23 cellular contexts compared by ENCODE assay signal in the genomic region with DNA sequence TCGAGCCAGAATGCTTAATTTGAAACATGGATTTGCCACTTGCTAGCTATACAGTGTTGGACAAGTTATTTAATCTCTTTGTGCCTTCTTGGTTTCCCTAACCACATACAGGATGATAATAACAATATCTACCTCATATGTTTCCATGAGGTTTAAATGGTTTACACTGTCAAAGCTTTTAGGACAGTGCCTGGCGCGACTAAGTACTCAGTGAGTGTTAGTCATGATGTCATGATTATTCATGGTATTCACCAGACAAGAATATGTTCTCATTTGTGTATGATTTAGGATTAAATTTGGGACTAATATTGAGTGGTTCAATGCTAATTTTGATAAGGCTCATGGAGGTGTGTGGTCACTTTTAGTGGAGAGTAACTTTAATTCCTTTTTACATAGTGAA.
DNase-seq lines count a peak whose midpoint lies in the region; ATAC-seq, FAIRE-seq and TF ChIP-seq lines count a peak whose summit lies in the region.
"Had no signal": no experiment of that assay in that cellular context is flagged by ENCODE, and none has a peak within 500 bp of the region (broad histone marks: within the 10 kb centered on the region; RNA-seq: fewer than 3 reads in every experiment).

No MANE protein-coding gene starts in this region.

- H3F3A ChIP-seq in MM.1S (ENCODE audit: insufficient read depth, low read length): no peaks in the 10 kb centered on the region

- H3K27me3 Mint-ChIP-seq in astrocyte (ENCODE audit: low read depth, unreplicated experiment) (no peaks in the 10 kb centered on the region), mesothelial cell of epicardium (ENCODE audit: low read depth) (no peaks in the 10 kb centered on the region), WTC11 (ENCODE audit: low read depth) (no peaks in the 10 kb centered on the region; the same call in 1 of the 2 replicates)

- ATAC-seq in WTC11: no peak
- ATAC-seq: GM23338, SK-N-SH treated with all-trans-retinoic acid at 6 μM for 48 hours had no signal

- H3K27ac Mint-ChIP-seq in astrocyte (ENCODE audit: unreplicated experiment) (no peak overlapping the region), mesothelial cell of epicardium (peak overlapping the region; percentile 92), WTC11 (no peak overlapping the region)
- H3K27ac Mint-ChIP-seq: GM23338; T-helper 1 cell treated with Interleukin-12 subunit alpha and Interleukin-12 subunit beta and Interleukin-4 antibody, amounts not matched to agents 30 μg/mL and 1 μg/mL, for 36 hours had no signal

- H3K36me3 Mint-ChIP-seq in astrocyte (ENCODE audit: low read depth, unreplicated experiment) (no peaks in the 10 kb centered on the region), mesothelial cell of epicardium (peaks cover 3% of the 10 kb centered on the region), WTC11 (no peaks in the 10 kb centered on the region)

- H3K79me2 ChIP-seq in astrocyte (ENCODE audit: insufficient read depth, low read length): no peaks in the 10 kb centered on the region
- H3K79me2 ChIP-seq in MM.1S (ENCODE audit: low read length): no peaks in the 10 kb centered on the region

- H3K4me3 ChIP-seq in MG63 (no peak overlapping the region), astrocyte (ENCODE audit: insufficient read depth, low read depth, low read length) (no peak overlapping the region), MM.1S (ENCODE audit: low read length) (no peak overlapping the region)
- H3K4me3 ChIP-seq: GM23338 had no signal

- H3K4me1 Mint-ChIP-seq in astrocyte (ENCODE audit: low read depth, unreplicated experiment): peaks cover 3% of the 10 kb centered on the region
- peaks cover 52% of the 10 kb centered on the region for H3K4me1 Mint-ChIP-seq in mesothelial cell of epicardium
- peaks cover 15% of the 10 kb centered on the region for H3K4me1 Mint-ChIP-seq in WTC11

- H3K9me3 ChIP-seq in MG63 (no peaks in the 10 kb centered on the region), astrocyte (ENCODE audit: insufficient read depth, low read depth, low read length) (no peaks in the 10 kb centered on the region), MM.1S (replicated peaks; ENCODE audit: insufficient read depth, low read length) (no peaks in the 10 kb centered on the region)

- H3K4me2 ChIP-seq in astrocyte (ENCODE audit: low read length) (no peak overlapping the region), MM.1S (ENCODE audit: low read depth, low read length) (no peak overlapping the region)
- H3K4me2 ChIP-seq: GM23338, KMS-11 had no signal

- TF ChIP-seq CTCF in astrocyte (IDR thresholded peaks at IDR 0.05; ENCODE audit: insufficient read depth, low read depth, low read length) (no peak), mesothelial cell of epicardium (IDR thresholded peaks at IDR 0.05; ENCODE audit: unreplicated experiment) (no peak), WTC11 (IDR thresholded peaks at IDR 0.05) (no peak), MM.1S (IDR thresholded peaks at IDR 0.05; ENCODE audit: low read length) (no peak)

- H3K9me3 Mint-ChIP-seq in astrocyte (ENCODE audit: unreplicated experiment): no peaks in the 10 kb centered on the region
- no peaks in the 10 kb centered on the region for H3K9me3 Mint-ChIP-seq in mesothelial cell of epicardium
- H3K9me3 Mint-ChIP-seq in WTC11: no peaks in the 10 kb centered on the region
- H3K9me3 Mint-ChIP-seq: GM23338; T-helper 1 cell treated with Interleukin-12 subunit alpha and Interleukin-12 subunit beta and Interleukin-4 antibody, amounts not matched to agents 30 μg/mL and 1 μg/mL, for 36 hours had no signal

- no peak overlapping the region for H3K4me3 Mint-ChIP-seq in astrocyte (ENCODE audit: unreplicated experiment)
- H3K4me3 Mint-ChIP-seq in mesothelial cell of epicardium: no peak overlapping the region
- no peak overlapping the region for H3K4me3 Mint-ChIP-seq in WTC11
- H3K4me3 Mint-ChIP-seq: GM23338; T-helper 1 cell treated with Interleukin-12 subunit alpha and Interleukin-12 subunit beta and Interleukin-4 antibody, amounts not matched to agents 30 μg/mL and 1 μg/mL, for 36 hours had no signal

- CTCF ChIA-PET in WTC11 (lab: Charles Lee): no interaction called here

- H2AFZ ChIP-seq in astrocyte (ENCODE audit: low read depth, low read length): no peak overlapping the region
- H2AFZ ChIP-seq in MM.1S (ENCODE audit: low read length): no peak overlapping the region
- H2AFZ ChIP-seq: GM23338 had no signal

- H3K36me3 ChIP-seq in MG63: no peaks in the 10 kb centered on the region
- H3K36me3 ChIP-seq in astrocyte (ENCODE audit: insufficient read depth, low read length): no peaks in the 10 kb centered on the region
- no peaks in the 10 kb centered on the region for H3K36me3 ChIP-seq in MM.1S (replicated peaks; ENCODE audit: insufficient read depth, low read length)

- H3K27ac ChIP-seq in astrocyte (ENCODE audit: low read depth, low read length): no peak overlapping the region
- no peak overlapping the region for H3K27ac ChIP-seq in MM.1S (ENCODE audit: low read length)
- H3K27ac ChIP-seq: C4-2B, KMS-11 had no signal

- H3K9me2 ChIP-seq in MM.1S (replicated peaks; ENCODE audit: insufficient read depth, low read length): no peaks in the 10 kb centered on the region

- DNase-seq in HCEC 1CT: peak; percentile 64
- peak; percentile 11 for DNase-seq in MG63
- peak; percentile 56 for DNase-seq in astrocyte (ENCODE audit: low read depth)
- DNase-seq in mesothelial cell of epicardium (ENCODE audit: low spot score in 2 of 2, unreplicated experiment in 2 of 2): no peak
- no peak for DNase-seq in WTC11 (ENCODE audit: low spot score)
- DNase-seq in MM.1S: no peak
- DNase-seq in activated CD8-positive, alpha-beta memory T cell treated with anti-CD3 and anti-CD28 coated beads for 24 hours: no peak
- DNase-seq: AML-193; DND-41; NCI-H1092; NCI-H146; NCI-H2029 treated with DMSO at 0.1 percent for 48 hours; NCI-H748 treated with DMSO at 0.1 percent for 48 hours; NK-92 treated with Interleukin-12 subunit alpha and Interleukin-12 subunit beta, amount 100 ng/mL, for 24 hours; SHP77 had no signal

- H3K4me1 ChIP-seq in astrocyte (ENCODE audit: insufficient read depth, low read length): no peaks in the 10 kb centered on the region
- no peaks in the 10 kb centered on the region for H3K4me1 ChIP-seq in MM.1S (ENCODE audit: low read length)

- FAIRE-seq in astrocyte (lab: Jason Lieb, UNC): no peak
- FAIRE-seq: D721Med, G401.6, RCC 7860 had no signal

- POLR2A ChIA-PET in WTC11 (lab: Charles Lee): no interaction called here

- H3K9ac ChIP-seq in astrocyte (ENCODE audit: low read length) (no peak overlapping the region), MM.1S (ENCODE audit: low read length) (no peak overlapping the region)
- H3K9ac ChIP-seq: KMS-11 had no signal

- H4K20me1 ChIP-seq in astrocyte (ENCODE audit: insufficient read depth, low read length) (no peaks in the 10 kb centered on the region), MM.1S (ENCODE audit: insufficient read depth, low read length) (no peaks in the 10 kb centered on the region)

- H3K27me3 ChIP-seq in MG63: no peaks in the 10 kb centered on the region
- H3K27me3 ChIP-seq in astrocyte (ENCODE audit: insufficient read depth, low read length): no peaks in the 10 kb centered on the region
- H3K27me3 ChIP-seq in MM.1S (replicated peaks; ENCODE audit: insufficient read depth, low read length): no peaks in the 10 kb centered on the region

TF ChIP-seq in WTC11, 78 proteins besides CTCF, POLR2A, EP300 and RAD21:
- TF ChIP-seq TCF7 (CRISPR knock-in tag; IDR thresholded peaks at IDR 0.05; ENCODE audit: low read depth): no peak
- TF ChIP-seq ZNF423 (CRISPR knock-in tag; IDR thresholded peaks at IDR 0.05): no peak
- TF ChIP-seq, protein P1, sequence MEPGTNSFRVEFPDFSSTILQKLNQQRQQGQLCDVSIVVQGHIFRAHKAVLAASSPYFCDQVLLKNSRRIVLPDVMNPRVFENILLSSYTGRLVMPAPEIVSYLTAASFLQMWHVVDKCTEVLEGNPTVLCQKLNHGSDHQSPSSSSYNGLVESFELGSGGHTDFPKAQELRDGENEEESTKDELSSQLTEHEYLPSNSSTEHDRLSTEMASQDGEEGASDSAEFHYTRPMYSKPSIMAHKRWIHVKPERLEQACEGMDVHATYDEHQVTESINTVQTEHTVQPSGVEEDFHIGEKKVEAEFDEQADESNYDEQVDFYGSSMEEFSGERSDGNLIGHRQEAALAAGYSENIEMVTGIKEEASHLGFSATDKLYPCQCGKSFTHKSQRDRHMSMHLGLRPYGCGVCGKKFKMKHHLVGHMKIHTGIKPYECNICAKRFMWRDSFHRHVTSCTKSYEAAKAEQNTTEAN (CRISPR knock-in tag; IDR thresholded peaks at IDR 0.05): no peak
- no peak for TF ChIP-seq GRHL2 (CRISPR knock-in tag; IDR thresholded peaks at IDR 0.05; ENCODE audit: insufficient replicate concordance, severe bottlenecking)
- TF ChIP-seq, protein P2, sequence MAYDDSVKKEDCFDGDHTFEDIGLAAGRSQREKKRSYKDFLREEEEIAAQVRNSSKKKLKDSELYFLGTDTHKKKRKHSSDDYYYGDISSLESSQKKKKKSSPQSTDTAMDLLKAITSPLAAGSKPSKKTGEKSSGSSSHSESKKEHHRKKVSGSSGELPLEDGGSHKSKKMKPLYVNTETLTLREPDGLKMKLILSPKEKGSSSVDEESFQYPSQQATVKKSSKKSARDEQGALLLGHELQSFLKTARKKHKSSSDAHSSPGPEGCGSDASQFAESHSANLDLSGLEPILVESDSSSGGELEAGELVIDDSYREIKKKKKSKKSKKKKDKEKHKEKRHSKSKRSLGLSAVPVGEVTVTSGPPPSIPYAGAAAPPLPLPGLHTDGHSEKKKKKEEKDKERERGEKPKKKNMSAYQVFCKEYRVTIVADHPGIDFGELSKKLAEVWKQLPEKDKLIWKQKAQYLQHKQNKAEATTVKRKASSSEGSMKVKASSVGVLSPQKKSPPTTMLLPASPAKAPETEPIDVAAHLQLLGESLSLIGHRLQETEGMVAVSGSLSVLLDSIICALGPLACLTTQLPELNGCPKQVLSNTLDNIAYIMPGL (CRISPR knock-in tag; IDR thresholded peaks at IDR 0.05): no peak
- TF ChIP-seq, protein P3, sequence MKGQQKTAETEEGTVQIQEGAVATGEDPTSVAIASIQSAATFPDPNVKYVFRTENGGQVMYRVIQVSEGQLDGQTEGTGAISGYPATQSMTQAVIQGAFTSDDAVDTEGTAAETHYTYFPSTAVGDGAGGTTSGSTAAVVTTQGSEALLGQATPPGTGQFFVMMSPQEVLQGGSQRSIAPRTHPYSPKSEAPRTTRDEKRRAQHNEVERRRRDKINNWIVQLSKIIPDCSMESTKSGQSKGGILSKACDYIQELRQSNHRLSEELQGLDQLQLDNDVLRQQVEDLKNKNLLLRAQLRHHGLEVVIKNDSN (CRISPR knock-in tag; IDR thresholded peaks at IDR 0.05): no peak
- TF ChIP-seq ZBTB21 (CRISPR knock-in tag; IDR thresholded peaks at IDR 0.05; ENCODE audit: borderline replicate concordance): no peak
- no peak for TF ChIP-seq RELA (CRISPR knock-in tag; IDR thresholded peaks at IDR 0.05; ENCODE audit: borderline replicate concordance)
- no peak for TF ChIP-seq CREB1 (CRISPR knock-in tag; IDR thresholded peaks at IDR 0.05)
- no peak for TF ChIP-seq ATF1 (CRISPR knock-in tag; IDR thresholded peaks at IDR 0.05)
- no peak for TF ChIP-seq IRF2 (CRISPR knock-in tag; IDR thresholded peaks at IDR 0.05; ENCODE audit: borderline replicate concordance, low read depth)
- TF ChIP-seq NFATC4 (CRISPR knock-in tag; IDR thresholded peaks at IDR 0.05): no peak

Comparison
In these comparisons a context has a peak if more than half of its experiments do, and no peak if none do; other contexts are left out.
1. DNase-seq: peak in HCEC 1CT (single experiment), MG63 (single experiment) and astrocyte (single experiment); none in mesothelial cell of epicardium (0 of 2), WTC11 (single experiment), MM.1S (single experiment) and activated CD8-positive, alpha-beta memory T cell treated with anti-CD3 and anti-CD28 coated beads for 24 hours (single experiment).